Comparison of ENCODE assay signal across 26 cellular contexts in genomic region chr17:31241116-31241515, GRCh38. TPM values are rescaled to one million over a fixed set of nuclear protein-coding genes. Genes with fewer than 3 reads are reported as not detected.
A peak's percentile ranks its signal among the peaks of the same experiment; 100 is the strongest.
DNase-seq lines count a peak whose midpoint lies in the region; ATAC-seq and TF ChIP-seq lines count a peak whose summit lies in the region.
"Had no signal": no experiment of that assay in that cellular context is flagged by ENCODE, and none has a peak within 500 bp of the region (broad histone marks: within the 10 kb centered on the region; RNA-seq: fewer than 3 reads in every experiment).

No MANE protein-coding gene starts in this region.

- DNase-seq in activated T-cell treated with anti-CD3 and anti-CD28 coated beads, Interleukin-2, amount 50 U/mL, for 72 hours, result no peak
- no peak for DNase-seq in activated T-cell treated with anti-CD3 and anti-CD28 coated beads, Interleukin-2, amount 50 U/mL, for 1 hour
- DNase-seq in central memory CD8-positive, alpha-beta T cell (ENCODE audit: low spot score in 2 of 2), result no peak
- DNase-seq in activated CD4-positive, alpha-beta T cell treated with anti-CD3 and anti-CD28 coated beads, Interleukin-2, amount 10 ng/mL, durations not matched to agents 7 days and 5 days, result no peak
- DNase-seq in ACHN, result no peak
- DNase-seq: BE2C; C1 segment of cervical spinal cord; CD4-positive, alpha-beta memory T cell; CD4-positive, CD25-positive, alpha-beta regulatory T cell; CD8-positive, alpha-beta memory T cell; COR-L47; DMS 273 treated with DMSO at 0.1 percent for 48 hours; DMS153; DMS53; DMS79; DND-41; EL; GDM1 had no signal

- no peaks in the 10 kb centered on the region for H3K4me1 Mint-ChIP-seq in activated T-cell treated with anti-CD3 and anti-CD28 coated beads, Interleukin-2, amount 50 U/mL, for 72 hours (ENCODE audit: low read depth)
- H3K4me1 Mint-ChIP-seq in central memory CD8-positive, alpha-beta T cell, result peaks cover 9% of the 10 kb centered on the region
- peaks cover 8% of the 10 kb centered on the region for H3K4me1 Mint-ChIP-seq in activated CD4-positive, alpha-beta T cell treated with anti-CD3 and anti-CD28 coated beads, Interleukin-2, amount 10 ng/mL, durations not matched to agents 7 days and 5 days

- H3K4me1 ChIP-seq in neutrophil (ENCODE audit: control insufficient read depth in 1 of 2, insufficient read depth in 1 of 2, low read depth in 1 of 2, low read length in 1 of 2), result peaks cover 10 to 15% of the 10 kb centered on the region in 2 experiments
- H3K4me1 ChIP-seq: A549, BE2C, BLaER1 had no signal

- no peak overlapping the region for H3K4me3 ChIP-seq in neutrophil (ENCODE audit: low read depth in 1 of 2, low read length in 1 of 2)
- H3K4me3 ChIP-seq: A549, BLaER1, GM12878 had no signal

- peak overlapping the region; percentile 30 for H3K27ac ChIP-seq in neutrophil
- H3K27ac ChIP-seq: 22Rv1, A549, BLaER1 had no signal

- H3K36me3 Mint-ChIP-seq in activated T-cell treated with anti-CD3 and anti-CD28 coated beads, Interleukin-2, amount 50 U/mL, for 72 hours (ENCODE audit: insufficient read depth in 2 of 2), result peaks cover 6 to 8% of the 10 kb centered on the region in 2 donors
- H3K36me3 Mint-ChIP-seq in central memory CD8-positive, alpha-beta T cell (ENCODE audit: insufficient read depth), result peaks cover 10% of the 10 kb centered on the region
- H3K36me3 Mint-ChIP-seq in activated CD4-positive, alpha-beta T cell treated with anti-CD3 and anti-CD28 coated beads, Interleukin-2, amount 10 ng/mL, durations not matched to agents 7 days and 5 days (ENCODE audit: low read depth), result peaks cover 7% of the 10 kb centered on the region

- ATAC-seq in activated T-cell treated with anti-CD3 and anti-CD28 coated beads, Interleukin-2, amount 50 U/mL, for 72 hours (replicated peaks in 1 of 2), result no peak
- no peak for ATAC-seq in central memory CD8-positive, alpha-beta T cell (replicated peaks; ENCODE audit: extremely low read depth, poor library complexity, severe bottlenecking)
- ATAC-seq: A549, GM12878 had no signal

- no peaks in the 10 kb centered on the region for H3K9me3 Mint-ChIP-seq in activated T-cell treated with anti-CD3 and anti-CD28 coated beads, Interleukin-2, amount 50 U/mL, for 72 hours
- H3K9me3 Mint-ChIP-seq in central memory CD8-positive, alpha-beta T cell, result no peaks in the 10 kb centered on the region
- H3K9me3 Mint-ChIP-seq in activated CD4-positive, alpha-beta T cell treated with anti-CD3 and anti-CD28 coated beads, Interleukin-2, amount 10 ng/mL, durations not matched to agents 7 days and 5 days, result no peaks in the 10 kb centered on the region
- H3K9me3 Mint-ChIP-seq: CD8-positive, alpha-beta memory T cell had no signal

- no peak overlapping the region for H3K4me3 Mint-ChIP-seq in activated T-cell treated with anti-CD3 and anti-CD28 coated beads, Interleukin-2, amount 50 U/mL, for 72 hours
- H3K4me3 Mint-ChIP-seq in central memory CD8-positive, alpha-beta T cell, result no peak overlapping the region
- no peak overlapping the region for H3K4me3 Mint-ChIP-seq in activated CD4-positive, alpha-beta T cell treated with anti-CD3 and anti-CD28 coated beads, Interleukin-2, amount 10 ng/mL, durations not matched to agents 7 days and 5 days
- H3K4me3 Mint-ChIP-seq: CD14-positive monocyte; CD4-positive, alpha-beta memory T cell; CD4-positive, CD25-positive, alpha-beta regulatory T cell; CD8-positive, alpha-beta memory T cell had no signal

- CTCF ChIA-PET in activated CD4-positive, alpha-beta T cell treated with anti-CD3 and anti-CD28 coated beads, Interleukin-2, amount 10 ng/mL, durations not matched to agents 7 days and 5 days (lab: Charles Lee), result interaction anchor here (0.6 to 0.7 kb wide), 2 partner anchors 54 to 453 kb away, joined by 3 read pairs; no protein-coding TSS in a partner anchor

- H3K27me3 ChIP-seq in neutrophil, result no peaks in the 10 kb centered on the region
- H3K27me3 ChIP-seq: BE2C, BLaER1 had no signal

- H3K27me3 Mint-ChIP-seq in activated T-cell treated with anti-CD3 and anti-CD28 coated beads, Interleukin-2, amount 50 U/mL, for 72 hours (ENCODE audit: low read depth), result no peaks in the 10 kb centered on the region
- no peaks in the 10 kb centered on the region for H3K27me3 Mint-ChIP-seq in central memory CD8-positive, alpha-beta T cell
- H3K27me3 Mint-ChIP-seq in activated CD4-positive, alpha-beta T cell treated with anti-CD3 and anti-CD28 coated beads, Interleukin-2, amount 10 ng/mL, durations not matched to agents 7 days and 5 days, result no peaks in the 10 kb centered on the region
- H3K27me3 Mint-ChIP-seq: CD4-positive, alpha-beta memory T cell; CD4-positive, CD25-positive, alpha-beta regulatory T cell; CD8-positive, alpha-beta memory T cell had no signal

- H3K36me3 ChIP-seq in neutrophil, result peaks cover 7% of the 10 kb centered on the region
- H3K36me3 ChIP-seq: BE2C had no signal

- peak overlapping the region; percentile 34 for H3K27ac Mint-ChIP-seq in activated T-cell treated with anti-CD3 and anti-CD28 coated beads, Interleukin-2, amount 50 U/mL, for 72 hours
- H3K27ac Mint-ChIP-seq in central memory CD8-positive, alpha-beta T cell (ENCODE audit: low read depth), result peak overlapping the region; percentile 39
- no peak overlapping the region for H3K27ac Mint-ChIP-seq in activated CD4-positive, alpha-beta T cell treated with anti-CD3 and anti-CD28 coated beads, Interleukin-2, amount 10 ng/mL, durations not matched to agents 7 days and 5 days
- H3K27ac Mint-ChIP-seq: CD4-positive, CD25-positive, alpha-beta regulatory T cell had no signal

- no peak for TF ChIP-seq CTCF in neutrophil (IDR thresholded peaks at IDR 0.05)

- no peaks in the 10 kb centered on the region for H3K9me3 ChIP-seq in neutrophil
- H3K9me3 ChIP-seq: A549, BE2C had no signal

- POLR2A ChIA-PET in activated CD4-positive, alpha-beta T cell treated with anti-CD3 and anti-CD28 coated beads, Interleukin-2, amount 10 ng/mL, durations not matched to agents 7 days and 5 days (lab: Charles Lee), result no interaction called here

- in situ Hi-C loops in ACHN (cut with HindIII; ENCODE audit: low pct_ligation_motif_present, low pct_unique_long_range_greater_than_20kb, low sequenced_read_pairs), result no loop called here

RNA-seq across cellular contexts. Expression of gene OMG, which starts 55.9 kb away (rescaled TPM):
- 1 to 10 TPM in 1 of 2 donors, under 1 TPM in 1; 0.42 to 1.1 TPM for total RNA-seq in activated T-cell treated with anti-CD3 and anti-CD28 coated beads, Interleukin-2, amount 50 U/mL, for 72 hours
- total RNA-seq in activated CD4-positive, alpha-beta T cell treated with anti-CD3 and anti-CD28 coated beads, Interleukin-2, amount 10 ng/mL, durations not matched to agents 7 days and 5 days, result under 1 TPM; 0.44 to 0.62 TPM
- total RNA-seq: A172, Daoy had no signal
